ENCODE assay signal across 8 cellular contexts in the genomic region with DNA sequence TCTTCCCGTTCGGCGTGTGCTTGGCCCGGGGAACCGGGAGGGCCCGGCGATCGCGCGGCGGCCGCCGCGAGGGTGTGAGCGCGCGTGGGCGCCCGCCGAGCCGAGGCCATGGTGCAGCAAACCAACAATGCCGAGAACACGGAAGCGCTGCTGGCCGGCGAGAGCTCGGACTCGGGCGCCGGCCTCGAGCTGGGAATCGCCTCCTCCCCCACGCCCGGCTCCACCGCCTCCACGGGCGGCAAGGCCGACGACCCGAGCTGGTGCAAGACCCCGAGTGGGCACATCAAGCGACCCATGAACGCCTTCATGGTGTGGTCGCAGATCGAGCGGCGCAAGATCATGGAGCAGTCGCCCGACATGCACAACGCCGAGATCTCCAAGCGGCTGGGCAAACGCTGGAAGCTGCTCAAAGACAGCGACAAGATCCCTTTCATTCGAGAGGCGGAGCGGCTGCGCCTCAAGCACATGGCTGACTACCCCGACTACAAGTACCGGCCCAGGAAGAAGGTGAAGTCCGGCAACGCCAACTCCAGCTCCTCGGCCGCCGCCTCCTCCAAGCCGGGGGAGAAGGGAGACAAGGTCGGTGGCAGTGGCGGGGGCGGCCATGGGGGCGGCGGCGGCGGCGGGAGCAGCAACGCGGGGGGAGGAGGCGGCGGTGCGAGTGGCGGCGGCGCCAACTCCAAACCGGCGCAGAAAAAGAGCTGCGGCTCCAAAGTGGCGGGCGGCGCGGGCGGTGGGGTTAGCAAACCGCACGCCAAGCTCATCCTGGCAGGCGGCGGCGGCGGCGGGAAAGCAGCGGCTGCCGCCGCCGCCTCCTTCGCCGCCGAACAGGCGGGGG. TPM values are rescaled to one million over a fixed set of nuclear protein-coding genes. Genes with fewer than 3 reads are reported as not detected.
DNase-seq lines count a peak whose midpoint lies in the region; ATAC-seq and TF ChIP-seq lines count a peak whose summit lies in the region.

No MANE protein-coding gene starts in this region.

- H3K4me3 ChIP-seq in BLaER1 = peak overlapping the region; percentile 96
- H3K4me3 ChIP-seq in skeletal muscle cell (ENCODE audit: low read depth, low read length) = peak overlapping the region; percentile 80

- ATAC-seq in HG03342 (IDR thresholded peaks at IDR 0.05; ENCODE audit: unreplicated experiment) = peak; percentile 19

- peaks cover 65% of the 10 kb centered on the region for H4K20me1 ChIP-seq in BLaER1

- in situ Hi-C loops in GM18951 (cut with MboI; ENCODE audit: low sequenced_read_pairs, unreplicated experiment) (loop anchor here (25.0 kb wide), 2 partner anchors 382 to 1032 kb away; no protein-coding TSS in a partner anchor), T47D (cut with HindIII; ENCODE audit: low pct_unique_long_range_greater_than_20kb, low sequenced_read_pairs) (no loop called here)

- peak overlapping the region; percentile 99 for H3K9ac ChIP-seq in BLaER1

- no peaks in the 10 kb centered on the region for H3K27me3 ChIP-seq in BLaER1

- H3K9me3 ChIP-seq in BLaER1 = peaks cover 10% of the 10 kb centered on the region; the same call in 1 of the 2 replicates

- DNase-seq in SW 1271 (lab: John Stamatoyannopoulos, UW) (peak; percentile 16 to 52), T47D (ENCODE audit: low read depth in 1 of 2, low spot score in 1 of 2) (peak; percentile 54 to 64), iPS-NIHi11 (ENCODE audit: low spot score) (peak; percentile 36), skeletal muscle cell (ENCODE audit: low read depth) (no peak), mesenteric fat pad (ENCODE audit: low spot score) (no peak)

- H3K4me2 ChIP-seq in BLaER1 = 0 out of 2 replicates have a peak overlapping the region, but pooled peaks have one; percentile 6

- H3K27ac ChIP-seq in BLaER1 = peak overlapping the region; percentile 98

- peaks cover 47% of the 10 kb centered on the region for H3K36me3 ChIP-seq in BLaER1

- peak; percentile 43 for TF ChIP-seq POLR2A in GM18951 (IDR thresholded peaks at IDR 0.05; ENCODE audit: extremely low read depth, insufficient read depth, insufficient read length)

- peaks cover 26% of the 10 kb centered on the region for H3K4me1 ChIP-seq in BLaER1

RNA-seq across cellular contexts. Expression of gene SOX4, which starts 1.1 kb away (rescaled TPM):
- 14.4 TPM for total RNA-seq in mesenteric fat pad

Comparison
In these comparisons a context has a peak if more than half of its experiments do, and no peak if none do; other contexts are left out.
1. DNase-seq: peak in SW 1271 (2 of 2), T47D (2 of 2) and iPS-NIHi11 (single experiment); none in skeletal muscle cell (single experiment) and mesenteric fat pad (single experiment).